In genomic region chr2:120822908-120823307, GRCh38 we compare ENCODE assay signal across 16 cellular contexts.
DNase-seq lines count a peak whose midpoint lies in the region; ATAC-seq, FAIRE-seq and TF ChIP-seq lines count a peak whose summit lies in the region.
"Had no signal": no experiment of that assay in that cellular context is flagged by ENCODE, and none has a peak within 500 bp of the region (broad histone marks: within the 10 kb centered on the region; RNA-seq: fewer than 3 reads in every experiment).

No MANE protein-coding gene starts in this region.

- H3K4me1 Mint-ChIP-seq in natural killer cell treated with Interleukin-12 subunit alpha and Interleukin-12 subunit beta and Interleukin-15 and Interleukin-18, amount 100 ng/mL, for 72 hours (ENCODE audit: low read depth in 2 of 2), result no peaks in the 10 kb centered on the region
- H3K4me1 Mint-ChIP-seq in natural killer cell, result no peaks in the 10 kb centered on the region
- peaks cover 53% of the 10 kb centered on the region for H3K4me1 Mint-ChIP-seq in chondrocyte (ENCODE audit: low read depth)
- H3K4me1 Mint-ChIP-seq: B cell had no signal

- H3K36me3 ChIP-seq in spleen, result no peaks in the 10 kb centered on the region
- H3K36me3 ChIP-seq: BLaER1 treated with 17β-estradiol and CSF1 and Interleukin-3, amounts not matched to agents 10 nM and 100 nM had no signal

- no peak for TF ChIP-seq POLR2A in spleen (IDR thresholded peaks at IDR 0.05)

- no peaks in the 10 kb centered on the region for H3K27me3 Mint-ChIP-seq in natural killer cell treated with Interleukin-12 subunit alpha and Interleukin-12 subunit beta and Interleukin-15 and Interleukin-18, amount 100 ng/mL, for 72 hours
- no peaks in the 10 kb centered on the region for H3K27me3 Mint-ChIP-seq in natural killer cell (ENCODE audit: low read depth in 2 of 2)
- H3K27me3 Mint-ChIP-seq in chondrocyte (ENCODE audit: low read depth), result no peaks in the 10 kb centered on the region
- H3K27me3 Mint-ChIP-seq: B cell had no signal

- no peak for ATAC-seq in natural killer cell treated with Interleukin-12 subunit alpha and Interleukin-12 subunit beta and Interleukin-15 and Interleukin-18, amount 100 ng/mL, for 72 hours
- ATAC-seq in natural killer cell (no peak), HG03045 (IDR thresholded peaks at IDR 0.05; ENCODE audit: unreplicated experiment) (no peak)
- ATAC-seq: CD8-positive, alpha-beta T cell; HCT116 had no signal

- H3K36me3 Mint-ChIP-seq in natural killer cell treated with Interleukin-12 subunit alpha and Interleukin-12 subunit beta and Interleukin-15 and Interleukin-18, amount 100 ng/mL, for 72 hours, result no peaks in the 10 kb centered on the region
- no peaks in the 10 kb centered on the region for H3K36me3 Mint-ChIP-seq in natural killer cell
- H3K36me3 Mint-ChIP-seq in chondrocyte (ENCODE audit: low read depth), result no peaks in the 10 kb centered on the region
- H3K36me3 Mint-ChIP-seq: CD8-positive, alpha-beta T cell had no signal

- H3K9me3 ChIP-seq in spleen, result no peaks in the 10 kb centered on the region
- H3K9me3 ChIP-seq: BLaER1 treated with 17β-estradiol and CSF1 and Interleukin-3, amounts not matched to agents 10 nM and 100 nM had no signal

- H3K4me1 ChIP-seq in spleen, result peaks cover 0 to 10% (median 0%) of the 10 kb centered on the region in 6 donors

- WGBS in spleen, 5 donors, result 94 to 95% (median 94%) methylated on average over 11 of the region's 11 CpGs

- H3K4me3 ChIP-seq in spleen, result no peak overlapping the region
- H3K4me3 ChIP-seq: BLaER1 treated with 17β-estradiol and CSF1 and Interleukin-3, amounts not matched to agents 10 nM and 100 nM had no signal

- peaks cover 0 to 3% (median 0%) of the 10 kb centered on the region in 7 donors for H3K27me3 ChIP-seq in spleen (replicated peaks in 1 of 7)
- H3K27me3 ChIP-seq: BLaER1 treated with 17β-estradiol and CSF1 and Interleukin-3, amounts not matched to agents 10 nM and 100 nM had no signal

- no peak for FAIRE-seq in urothelium cell line (lab: Jason Lieb, UNC)

- H3K27ac ChIP-seq in spleen, result no peak overlapping the region
- H3K27ac ChIP-seq: BLaER1 treated with 17β-estradiol and CSF1 and Interleukin-3, amounts not matched to agents 10 nM and 100 nM had no signal

- H3K4me3 Mint-ChIP-seq in natural killer cell treated with Interleukin-12 subunit alpha and Interleukin-12 subunit beta and Interleukin-15 and Interleukin-18, amount 100 ng/mL, for 72 hours, result no peak overlapping the region
- H3K4me3 Mint-ChIP-seq in natural killer cell (no peak overlapping the region), chondrocyte (ENCODE audit: unreplicated experiment) (no peak overlapping the region)
- H3K4me3 Mint-ChIP-seq: B cell; CD8-positive, alpha-beta T cell had no signal

- TF ChIP-seq CTCF in natural killer cell (IDR thresholded peaks at IDR 0.05) (no peak), chondrocyte (IDR thresholded peaks at IDR 0.05) (no peak), spleen (IDR thresholded peaks at IDR 0.05 in 8 of 11, conservative IDR thresholded peaks at IDR 0.05 in 3 of 11) (no peak)

- H3K9me3 Mint-ChIP-seq in natural killer cell treated with Interleukin-12 subunit alpha and Interleukin-12 subunit beta and Interleukin-15 and Interleukin-18, amount 100 ng/mL, for 72 hours, result no peaks in the 10 kb centered on the region
- H3K9me3 Mint-ChIP-seq in natural killer cell (no peaks in the 10 kb centered on the region), chondrocyte (ENCODE audit: low read depth) (no peaks in the 10 kb centered on the region)
- H3K9me3 Mint-ChIP-seq: CD8-positive, alpha-beta T cell had no signal

- intact Hi-C loops in natural killer cell (cut with micrococcal nuclease) (no loop called here), spleen (cut with DNase I; ENCODE audit: low total_unique reads) (no loop called here)

- DNase-seq in natural killer cell treated with Interleukin-12 subunit alpha and Interleukin-12 subunit beta and Interleukin-15 and Interleukin-18, amount 100 ng/mL, for 72 hours (ENCODE audit: low spot score), result peak; percentile 28
- no peak for DNase-seq in natural killer cell
- peak; percentile 79 for DNase-seq in chondrocyte (ENCODE audit: low spot score)
- DNase-seq in spleen, result peak; percentile 56
- DNase-seq in urothelium cell line (ENCODE audit: low spot score), result no peak
- DNase-seq: Calu3; CD8-positive, alpha-beta T cell; DMS79 treated with DMSO at 0.1 percent for 48 hours; GF-D8; GOT3; H7; IMR-90 had no signal

- H3K27ac Mint-ChIP-seq in natural killer cell treated with Interleukin-12 subunit alpha and Interleukin-12 subunit beta and Interleukin-15 and Interleukin-18, amount 100 ng/mL, for 72 hours, result no peak overlapping the region
- H3K27ac Mint-ChIP-seq in natural killer cell (no peak overlapping the region), chondrocyte (ENCODE audit: unreplicated experiment) (no peak overlapping the region)
- H3K27ac Mint-ChIP-seq: B cell; CD8-positive, alpha-beta T cell had no signal

Comparison
In these comparisons a context has a peak if more than half of its experiments do, and no peak if none do; other contexts are left out.
1. DNase-seq: peak in natural killer cell treated with Interleukin-12 subunit alpha and Interleukin-12 subunit beta and Interleukin-15 and Interleukin-18, amount 100 ng/mL, for 72 hours (single experiment), chondrocyte (single experiment) and spleen (single experiment); none in natural killer cell (single experiment) and urothelium cell line (single experiment).